Comparison of ENCODE assay signal across 27 cellular contexts in genomic region chrX:45584717-45585116, GRCh38.
"Had no signal": no experiment of that assay in that cellular context is flagged by ENCODE, and none has a peak within 500 bp of the region (broad histone marks: within the 10 kb centered on the region; RNA-seq: fewer than 3 reads in every experiment).

No MANE protein-coding gene starts in this region.

- H3K9ac ChIP-seq: neural progenitor cell, parathyroid adenoma had no signal

- H2AFZ ChIP-seq: neural progenitor cell, parathyroid adenoma had no signal

- FAIRE-seq: kidney had no signal

- H3K27ac ChIP-seq: colonic mucosa, esophagus squamous epithelium, gastrocnemius medialis, neural progenitor cell, parathyroid adenoma, stomach, thyroid gland had no signal

- H3K4me3 Mint-ChIP-seq: dendritic cell treated with granulocyte-macrophage colony-stimulating factor and Interleukin-4, amounts not matched to agents 40 ng/mL and 50 ng/mL, for 4 days; endodermal cell; naive thymus-derived CD4-positive, alpha-beta T cell; nephron; neural progenitor cell had no signal

- H3K4me1 Mint-ChIP-seq: endodermal cell; naive thymus-derived CD4-positive, alpha-beta T cell; nephron; neural progenitor cell had no signal

- H3K27ac Mint-ChIP-seq: dendritic cell treated with granulocyte-macrophage colony-stimulating factor and Interleukin-4, amounts not matched to agents 40 ng/mL and 50 ng/mL, for 4 days; endodermal cell; naive thymus-derived CD4-positive, alpha-beta T cell; nephron; neural progenitor cell; progenitor cell of endocrine pancreas had no signal

- H3K4me3 ChIP-seq: colonic mucosa, esophagus squamous epithelium, gastrocnemius medialis, neural progenitor cell, smooth muscle cell, stomach, thyroid gland had no signal

- H3K4me2 ChIP-seq: neural progenitor cell, smooth muscle cell had no signal

- DNase-seq: colonic mucosa; effector CD8-positive, alpha-beta T cell; endodermal cell; erythroblast; esophagus squamous epithelium; gastrocnemius medialis; head of caudate nucleus; kidney; mesendoderm; midbrain; naive thymus-derived CD4-positive, alpha-beta T cell; stimulated activated CD4-positive, alpha-beta T cell treated with anti-CD3 and anti-CD28 coated beads, Interleukin-12 subunit alpha, Interleukin-12 subunit beta, amount 100 ng/mL, for 4 hours; stimulated activated CD4-positive, alpha-beta T cell treated with anti-CD3 and anti-CD28 coated beads, Interleukin-1b, Interleukin-23, amount 100 ng/mL, for 48 hours; stimulated activated CD4-positive, alpha-beta T cell treated with anti-CD3 and anti-CD28 coated beads, Interleukin-4, amount 100 ng/mL, for 1 hour; stimulated activated CD8-positive, alpha-beta memory T cell treated with anti-CD3 and anti-CD28 coated beads, Interleukin-4, amount 100 ng/mL, for 48 hours; stimulated activated naive CD4-positive, alpha-beta T cell treated with Interleukin-2 at 50 U/mL for 16 hours; stomach; thyroid gland; trophoblast cell had no signal

- H3K36me3 Mint-ChIP-seq: neural progenitor cell had no signal

- H3K27me3 Mint-ChIP-seq: dendritic cell treated with granulocyte-macrophage colony-stimulating factor and Interleukin-4, amounts not matched to agents 40 ng/mL and 50 ng/mL, for 4 days; progenitor cell of endocrine pancreas had no signal

- H3K36me3 ChIP-seq: colonic mucosa, esophagus squamous epithelium, gastrocnemius medialis, neural progenitor cell, stomach, thyroid gland had no signal

- H3K79me2 ChIP-seq: parathyroid adenoma had no signal

- H3K4me1 ChIP-seq: colonic mucosa, esophagus squamous epithelium, gastrocnemius medialis, neural progenitor cell, parathyroid adenoma, stomach, thyroid gland had no signal

- H3K9me3 ChIP-seq: colonic mucosa, thyroid gland had no signal

- H3K27me3 ChIP-seq: colonic mucosa, gastrocnemius medialis, neural progenitor cell, stomach, thyroid gland had no signal

- ATAC-seq: gastrocnemius medialis; left lobe of liver; naive thymus-derived CD4-positive, alpha-beta T cell; sciatic nerve had no signal
